ENCODE assay signal across 8 cellular contexts in the genomic region with DNA sequence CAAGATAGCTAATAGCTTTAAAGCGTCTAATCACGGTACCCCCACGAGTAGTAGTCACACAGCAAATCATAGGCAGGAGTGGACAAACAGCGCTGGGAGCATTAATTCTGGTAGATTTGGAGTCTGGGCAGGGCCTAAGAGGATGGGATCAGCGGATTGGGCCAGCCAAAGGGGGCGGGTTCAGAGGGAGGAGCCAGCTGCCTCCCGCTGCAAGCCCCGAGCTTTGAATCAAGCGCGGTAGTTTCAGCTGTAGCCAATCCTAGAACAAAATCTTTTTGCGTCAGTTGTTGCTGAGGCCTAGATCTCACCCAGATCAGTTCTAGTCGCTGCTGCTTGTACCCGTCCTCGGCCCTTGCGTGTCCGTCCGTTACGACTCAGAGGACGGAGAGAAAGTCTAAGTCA. TPM values are rescaled to one million over a fixed set of nuclear protein-coding genes. Genes with fewer than 3 reads are reported as not detected.
DNase-seq lines count a peak whose midpoint lies in the region; ATAC-seq, FAIRE-seq and TF ChIP-seq lines count a peak whose summit lies in the region.

No MANE protein-coding gene starts in this region.

- no peak for TF ChIP-seq CTCF in ascending aorta (IDR thresholded peaks at IDR 0.05)
- TF ChIP-seq CTCF in psoas muscle (IDR thresholded peaks at IDR 0.05), result no peak
- no peak for TF ChIP-seq CTCF in uterus (IDR thresholded peaks at IDR 0.05)

- intact Hi-C loops in ascending aorta (cut with DNase I), result loop anchor here (5.0 kb wide), 2 partner anchors 169 to 851 kb away; a partner anchor contains a TSS
- intact Hi-C loops in right cardiac atrium (cut with DNase I), result no loop called here
- intact Hi-C loops in psoas muscle (cut with DNase I), result no loop called here
- intact Hi-C loops in uterus (cut with DNase I; ENCODE audit: low total_unique reads), result no loop called here

- ATAC-seq in HG02870 (IDR thresholded peaks at IDR 0.05; ENCODE audit: unreplicated experiment), result peak; percentile 65
- ATAC-seq in right cardiac atrium, result peak; percentile 93 to 96
- peak; percentile 89 to 91 (median 90) for ATAC-seq in psoas muscle

- no peaks in the 10 kb centered on the region for H3K27me3 Mint-ChIP-seq in T-helper 1 cell treated with Interleukin-12 subunit alpha and Interleukin-12 subunit beta and Interleukin-4 antibody, amounts not matched to agents 30 μg/mL and 1 μg/mL, for 36 hours (ENCODE audit: low read depth)

- H3K27me3 ChIP-seq in ascending aorta (no peaks in the 10 kb centered on the region), right cardiac atrium (ENCODE audit: control insufficient read depth, insufficient read depth) (no peaks in the 10 kb centered on the region), psoas muscle (ENCODE audit: insufficient read depth in 3 of 3, low read length in 2 of 3) (no peaks in the 10 kb centered on the region), uterus (no peaks in the 10 kb centered on the region)

- H3K9me3 Mint-ChIP-seq in T-helper 1 cell treated with Interleukin-12 subunit alpha and Interleukin-12 subunit beta and Interleukin-4 antibody, amounts not matched to agents 30 μg/mL and 1 μg/mL, for 36 hours, result no peaks in the 10 kb centered on the region

- H3K4me3 Mint-ChIP-seq in T-helper 1 cell treated with Interleukin-12 subunit alpha and Interleukin-12 subunit beta and Interleukin-4 antibody, amounts not matched to agents 30 μg/mL and 1 μg/mL, for 36 hours, result peak overlapping the region; percentile 100

- H3K4me1 Mint-ChIP-seq in T-helper 1 cell treated with Interleukin-12 subunit alpha and Interleukin-12 subunit beta and Interleukin-4 antibody, amounts not matched to agents 30 μg/mL and 1 μg/mL, for 36 hours (ENCODE audit: low read depth), result peaks cover 29% of the 10 kb centered on the region

- H3K4me1 ChIP-seq in ascending aorta, result peaks cover 0 to 14% of the 10 kb centered on the region in 2 donors
- peaks cover 3% of the 10 kb centered on the region for H3K4me1 ChIP-seq in right cardiac atrium (ENCODE audit: control insufficient read depth, insufficient read depth, low read length)
- peaks cover 22% of the 10 kb centered on the region for H3K4me1 ChIP-seq in psoas muscle
- peaks cover 7 to 9% of the 10 kb centered on the region in 2 donors for H3K4me1 ChIP-seq in uterus

- under 1% methylated on average over 19 of the region's 19 CpGs for WGBS in right cardiac atrium
- 0 to 1% (median 0%) methylated on average over 19 of the region's 19 CpGs for WGBS in psoas muscle, 3 donors

- FAIRE-seq in GM12892 (lab: Jason Lieb, UNC), result peak; percentile 94

- peaks cover 6% of the 10 kb centered on the region for H3K36me3 Mint-ChIP-seq in T-helper 1 cell treated with Interleukin-12 subunit alpha and Interleukin-12 subunit beta and Interleukin-4 antibody, amounts not matched to agents 30 μg/mL and 1 μg/mL, for 36 hours (ENCODE audit: low read depth)

- peak overlapping the region; percentile 84 to 89 for H3K4me3 ChIP-seq in ascending aorta
- peak overlapping the region; percentile 90 for H3K4me3 ChIP-seq in right cardiac atrium (ENCODE audit: low read length)
- peak overlapping the region; percentile 81 for H3K4me3 ChIP-seq in psoas muscle
- H3K4me3 ChIP-seq in uterus, result peak overlapping the region; percentile 87 to 100

- H3K27ac Mint-ChIP-seq in T-helper 1 cell treated with Interleukin-12 subunit alpha and Interleukin-12 subunit beta and Interleukin-4 antibody, amounts not matched to agents 30 μg/mL and 1 μg/mL, for 36 hours, result peak overlapping the region; percentile 99

- H3K27ac ChIP-seq in ascending aorta (peak overlapping the region; percentile 89 to 90), right cardiac atrium (ENCODE audit: low read length) (peak overlapping the region; percentile 86), psoas muscle (peak overlapping the region; percentile 90), uterus (peak overlapping the region; percentile 92 to 96)

- H3K9me3 ChIP-seq in ascending aorta (no peaks in the 10 kb centered on the region), right cardiac atrium (ENCODE audit: control insufficient read depth, low read length) (no peaks in the 10 kb centered on the region), psoas muscle (no peaks in the 10 kb centered on the region), uterus (no peaks in the 10 kb centered on the region)

- H3K36me3 ChIP-seq in ascending aorta, result no peaks in the 10 kb centered on the region
- no peaks in the 10 kb centered on the region for H3K36me3 ChIP-seq in psoas muscle (ENCODE audit: insufficient read depth in 1 of 2, low read depth in 1 of 2)
- H3K36me3 ChIP-seq in uterus, result no peaks in the 10 kb centered on the region

- DNase-seq in GM12892 (ENCODE audit: insufficient read length) (peak; percentile 88), NCI-H146 (lab: John Stamatoyannopoulos, UW) (peak; percentile 91), ascending aorta (ENCODE audit: low spot score in 2 of 2) (peak; percentile 87 to 97), right cardiac atrium (peak; percentile 97 to 98 (median 98)), psoas muscle (peak; percentile 94 to 98), uterus (peak; percentile 96)

- TF ChIP-seq POLR2A in GM12892 (IDR thresholded peaks at IDR 0.05; ENCODE audit: low read depth, low read length) (no peak), uterus (IDR thresholded peaks at IDR 0.05) (no peak)

RNA-seq across cellular contexts. Expression of a gene that starts 0.6 kb away (rescaled TPM):
- 184 TPM for polyA plus RNA-seq in GM12892 (2012; ENCODE audit: missing spikeins)
- 49.1 TPM for total RNA-seq in ascending aorta
- 10 to 100 TPM; 43.7 to 49.4 (median 48.1) TPM for total RNA-seq in right cardiac atrium
- 89.8 TPM for polyA plus RNA-seq in right cardiac atrium
- total RNA-seq in psoas muscle, result 10 to 100 TPM; 15.3 to 29.7 (median 28.1) TPM
- polyA plus RNA-seq in psoas muscle, result 10 to 100 TPM; 28.6 to 54.6 (median 37.9) TPM
- 100 to 1,000 TPM in 2 of 4 donors, 10 to 100 TPM in 2; 40.2 to 125 (median 81.0) TPM for total RNA-seq in uterus

RNA-seq across cellular contexts. Expression of a gene that starts 32.6 kb away (rescaled TPM):
- polyA plus RNA-seq in GM12892 (2012; ENCODE audit: missing spikeins), result 246 TPM
- total RNA-seq in ascending aorta (77.5 TPM), right cardiac atrium (100 to 1,000 TPM in 1 of 4 donors, 10 to 100 TPM in 3; 67.3 to 106 (median 90.7) TPM), psoas muscle (10 to 100 TPM; 35.6 to 69.6 (median 51.3) TPM), uterus (100 to 1,000 TPM in 2 of 4 donors, 10 to 100 TPM in 2; 75.3 to 162 (median 106) TPM)
- polyA plus RNA-seq in right cardiac atrium (75.0 TPM), psoas muscle (10 to 100 TPM; 37.9 to 91.5 (median 45.5) TPM)

RNA-seq across cellular contexts. Expression of a gene that starts 40.6 kb away (rescaled TPM):
- polyA plus RNA-seq in GM12892 (2012; ENCODE audit: missing spikeins), result 0.91 TPM
- total RNA-seq in ascending aorta, result not detected
- total RNA-seq in right cardiac atrium, result 1 to 10 TPM in 3 of 4 donors, under 1 TPM in 1; 0.42 to 1.8 (median 1.1) TPM
- polyA plus RNA-seq in right cardiac atrium, result 0.93 TPM
- 1 to 10 TPM; 1.2 to 1.7 (median 1.3) TPM for total RNA-seq in psoas muscle
- 1 to 10 TPM in 2 of 3 donors, under 1 TPM in 1; 0.69 to 2.1 (median 1.1) TPM for polyA plus RNA-seq in psoas muscle
- 1 to 10 TPM in 3 of 4 donors, not detected in 1; 1.3 to 3.3 (median 3.2) TPM for total RNA-seq in uterus

Comparison
In these comparisons a context has a peak if more than half of its experiments do, and no peak if none do; other contexts are left out.
1. Peak in every context shown above with its lines: DNase-seq, ATAC-seq, H3K4me3 ChIP-seq and H3K27ac ChIP-seq.